ENCODE assay signal across 17 cellular contexts in the genomic region with DNA sequence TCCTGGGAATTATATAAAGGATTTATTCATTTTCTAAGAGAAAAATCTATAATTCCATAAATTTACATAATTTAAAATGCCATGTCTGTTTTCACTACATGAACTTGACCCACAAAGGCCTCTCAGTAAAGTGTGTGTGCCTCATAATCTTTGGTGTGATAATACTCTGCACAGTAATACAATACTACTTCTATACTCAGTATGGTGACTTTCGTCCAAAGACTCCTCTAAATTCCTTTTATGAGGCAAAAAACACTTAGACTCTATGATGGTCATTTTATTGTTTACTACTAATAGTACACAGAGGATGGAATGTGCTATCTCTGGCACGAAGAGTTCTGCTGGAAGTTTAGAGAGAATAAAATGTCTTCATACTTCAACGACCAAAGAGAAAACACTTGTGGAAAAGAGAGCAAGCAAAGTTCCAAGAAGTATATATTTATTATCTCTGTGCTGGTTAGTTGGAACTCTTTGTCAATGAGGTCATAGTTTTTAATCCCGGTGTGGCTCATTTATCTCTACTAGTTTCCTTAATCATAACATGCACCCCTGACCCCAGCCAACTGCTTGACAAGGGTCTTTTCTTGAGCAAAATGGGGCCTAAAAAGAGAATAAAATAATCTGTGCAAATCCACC. TPM values are rescaled to one million over a fixed set of nuclear protein-coding genes. Genes with fewer than 3 reads are reported as not detected.
DNase-seq lines count a peak whose midpoint lies in the region; FAIRE-seq and TF ChIP-seq lines count a peak whose summit lies in the region.
"Had no signal": no experiment of that assay in that cellular context is flagged by ENCODE, and none has a peak within 500 bp of the region (broad histone marks: within the 10 kb centered on the region; RNA-seq: fewer than 3 reads in every experiment).

No MANE protein-coding gene starts in this region.

- peaks cover 14% of the 10 kb centered on the region for H3K4me1 Mint-ChIP-seq in neural crest cell
- H3K4me1 Mint-ChIP-seq in activated CD4-positive, alpha-beta T cell treated with anti-CD3 and anti-CD28 coated beads, Interleukin-2, amount 10 ng/mL, durations not matched to agents 7 days and 5 days, result no peaks in the 10 kb centered on the region

- H3K36me3 Mint-ChIP-seq in neural crest cell (ENCODE audit: low read depth), result no peaks in the 10 kb centered on the region
- no peaks in the 10 kb centered on the region for H3K36me3 Mint-ChIP-seq in activated CD4-positive, alpha-beta T cell treated with anti-CD3 and anti-CD28 coated beads, Interleukin-2, amount 10 ng/mL, durations not matched to agents 7 days and 5 days (ENCODE audit: low read depth)

- peak overlapping the region; percentile 5 for H3K4me2 ChIP-seq in fibroblast of lung (ENCODE audit: extremely low read depth, insufficient read depth, low read length)

- no peaks in the 10 kb centered on the region for H3K36me3 ChIP-seq in fibroblast of lung (ENCODE audit: control insufficient read depth, insufficient read depth, low read length)
- H3K36me3 ChIP-seq: left lung, uterus had no signal

- no peaks in the 10 kb centered on the region for H4K20me1 ChIP-seq in fibroblast of lung (ENCODE audit: control insufficient read depth, extremely low read depth, insufficient read depth, low read length)

- no peaks in the 10 kb centered on the region for H3K27me3 Mint-ChIP-seq in neural crest cell (ENCODE audit: low read depth)
- no peaks in the 10 kb centered on the region for H3K27me3 Mint-ChIP-seq in activated CD4-positive, alpha-beta T cell treated with anti-CD3 and anti-CD28 coated beads, Interleukin-2, amount 10 ng/mL, durations not matched to agents 7 days and 5 days

- H2AFZ ChIP-seq in fibroblast of lung (ENCODE audit: low read length), result no peak overlapping the region

- H3K79me2 ChIP-seq in fibroblast of lung (ENCODE audit: control insufficient read depth, insufficient read depth, low read length), result no peaks in the 10 kb centered on the region

- peaks cover 3% of the 10 kb centered on the region for H3K4me1 ChIP-seq in fibroblast of lung (ENCODE audit: control insufficient read depth, extremely low read depth, insufficient read depth, low read length)
- H3K4me1 ChIP-seq: uterus had no signal

- no peak overlapping the region for H3K9ac ChIP-seq in fibroblast of lung (ENCODE audit: insufficient read depth, low read length)

- H3K9me3 ChIP-seq in fibroblast of lung (ENCODE audit: control insufficient read depth, insufficient read depth, low read depth, low read length), result no peaks in the 10 kb centered on the region
- H3K9me3 ChIP-seq: Caco-2, left lung, uterus had no signal

- POLR2A ChIA-PET in activated CD4-positive, alpha-beta T cell treated with anti-CD3 and anti-CD28 coated beads, Interleukin-2, amount 10 ng/mL, durations not matched to agents 7 days and 5 days (lab: Charles Lee), result no interaction called here

- DNase-seq in EH (ENCODE audit: low read depth), result peak; percentile 79
- DNase-seq in OCI-M1 (lab: John Stamatoyannopoulos, UW), result peak; percentile 62
- DNase-seq in fibroblast of lung (ENCODE audit: low read depth in 2 of 2), result peak; percentile 23 to 68
- no peak for DNase-seq in neural crest cell (ENCODE audit: low read depth, low spot score)
- no peak for DNase-seq in hypothalamus (lab: John Stamatoyannopoulos, UW)
- no peak for DNase-seq in GM12892 (ENCODE audit: insufficient read length)
- no peak for DNase-seq in activated CD4-positive, alpha-beta T cell treated with anti-CD3 and anti-CD28 coated beads, Interleukin-2, amount 10 ng/mL, durations not matched to agents 7 days and 5 days
- DNase-seq in NCI-H446 treated with DMSO at 0.1 percent for 48 hours (lab: John Stamatoyannopoulos, UW), result no peak
- DNase-seq: amniotic stem cell; Caco-2; left lung; NCI-H1417 treated with DMSO at 0.1 percent for 48 hours; NCI-H774; stimulated activated CD4-positive, alpha-beta T cell treated with anti-CD3 and anti-CD28 coated beads, Interleukin-2, amount 100 ng/mL, for 48 hours; T1000; uterus had no signal

- FAIRE-seq in GM12892 (lab: Jason Lieb, UNC), result no peak
- FAIRE-seq: GM12878 had no signal

- H3K9me3 Mint-ChIP-seq in neural crest cell, result no peaks in the 10 kb centered on the region
- H3K9me3 Mint-ChIP-seq in activated CD4-positive, alpha-beta T cell treated with anti-CD3 and anti-CD28 coated beads, Interleukin-2, amount 10 ng/mL, durations not matched to agents 7 days and 5 days, result no peaks in the 10 kb centered on the region

- CTCF ChIA-PET in activated CD4-positive, alpha-beta T cell treated with anti-CD3 and anti-CD28 coated beads, Interleukin-2, amount 10 ng/mL, durations not matched to agents 7 days and 5 days (lab: Charles Lee), result no interaction called here

- no peak overlapping the region for H3K4me3 ChIP-seq in fibroblast of lung (replicated peaks in 1 of 4; ENCODE audit: control extremely low read depth in 1 of 4, insufficient read depth in 1 of 4, low read depth in 3 of 4, low read length in 4 of 4)
- H3K4me3 ChIP-seq: GM12878, left lung, uterus had no signal

- TF ChIP-seq POLR2A in GM12892 (IDR thresholded peaks at IDR 0.05; ENCODE audit: low read depth, low read length), result no peak

- H3K27me3 ChIP-seq in fibroblast of lung (ENCODE audit: control insufficient read depth, insufficient read depth, low read length), result no peaks in the 10 kb centered on the region
- H3K27me3 ChIP-seq: left lung, uterus had no signal

- H3K27ac Mint-ChIP-seq in neural crest cell (ENCODE audit: unreplicated experiment), result peak overlapping the region; percentile 35
- no peak overlapping the region for H3K27ac Mint-ChIP-seq in activated CD4-positive, alpha-beta T cell treated with anti-CD3 and anti-CD28 coated beads, Interleukin-2, amount 10 ng/mL, durations not matched to agents 7 days and 5 days

- H3K27ac ChIP-seq in fibroblast of lung (ENCODE audit: insufficient read depth, low read length), result no peak overlapping the region
- H3K27ac ChIP-seq: left lung had no signal

- TF ChIP-seq CTCF in fibroblast of lung (conservative IDR thresholded peaks at IDR 0.05 in 1 of 2, IDR thresholded peaks at IDR 0.05 in 1 of 2; ENCODE audit: low read depth in 1 of 2, low read length in 2 of 2) (no peak), neural crest cell (conservative IDR thresholded peaks at IDR 0.05) (no peak)

- no peak overlapping the region for H3K4me3 Mint-ChIP-seq in neural crest cell
- no peak overlapping the region for H3K4me3 Mint-ChIP-seq in activated CD4-positive, alpha-beta T cell treated with anti-CD3 and anti-CD28 coated beads, Interleukin-2, amount 10 ng/mL, durations not matched to agents 7 days and 5 days

RNA-seq across cellular contexts. Expression of gene CSTF3, which starts 7.4 kb away (rescaled TPM):
- total RNA-seq in fibroblast of lung (26.3 and 32.4 TPM in 2 replicates), neural crest cell (69.5 and 72.1 TPM in 2 replicates)
- 27.4 and 34.0 TPM in 2 replicates for polyA plus RNA-seq in fibroblast of lung
- 28.2 and 34.2 TPM in 2 replicates for polyA plus RNA-seq in fibroblast of lung (2012)
- 2.6 and 2.9 TPM in 2 replicates for polyA minus RNA-seq in fibroblast of lung (ENCODE audit: low replicate concordance)
- 52.3 TPM for polyA plus RNA-seq in GM12892 (2012; ENCODE audit: missing spikeins)
- 10 to 100 TPM; 25.3 to 29.2 TPM for total RNA-seq in activated CD4-positive, alpha-beta T cell treated with anti-CD3 and anti-CD28 coated beads, Interleukin-2, amount 10 ng/mL, durations not matched to agents 7 days and 5 days

Comparison
In these comparisons a context has a peak if more than half of its experiments do, and no peak if none do; other contexts are left out.
1. DNase-seq: peak in EH (single experiment), OCI-M1 (single experiment) and fibroblast of lung (2 of 2); none in neural crest cell (single experiment), hypothalamus (0 of 51), GM12892 (single experiment), activated CD4-positive, alpha-beta T cell treated with anti-CD3 and anti-CD28 coated beads, Interleukin-2, amount 10 ng/mL, durations not matched to agents 7 days and 5 days (single experiment) and NCI-H446 treated with DMSO at 0.1 percent for 48 hours (single experiment).